Comparison of ENCODE assay signal across 13 cellular contexts in the genomic region with DNA sequence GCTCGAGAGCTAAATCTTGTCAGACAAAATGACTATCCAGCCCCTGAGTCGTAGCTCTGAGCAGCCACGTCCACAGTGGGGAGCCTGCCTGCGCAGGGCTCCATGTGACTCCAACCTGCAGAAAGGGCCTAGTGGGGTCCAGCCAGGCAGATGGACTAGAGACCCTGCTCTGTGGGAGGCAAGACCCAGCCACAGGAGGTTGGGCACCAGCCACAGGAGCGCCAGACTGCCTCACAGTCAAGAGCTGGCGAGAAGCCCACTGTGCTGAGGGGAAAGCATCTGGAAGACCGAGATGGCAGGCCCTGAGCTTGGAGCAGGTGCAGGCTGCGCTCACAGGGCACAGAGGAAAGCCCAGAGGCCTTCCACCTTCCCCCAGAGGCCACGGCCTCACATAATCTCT.
A peak's percentile ranks its signal among the peaks of the same experiment; 100 is the strongest.
DNase-seq lines count a peak whose midpoint lies in the region; ATAC-seq and TF ChIP-seq lines count a peak whose summit lies in the region.
"Had no signal": no experiment of that assay in that cellular context is flagged by ENCODE, and none has a peak within 500 bp of the region (broad histone marks: within the 10 kb centered on the region; RNA-seq: fewer than 3 reads in every experiment).

No MANE protein-coding gene starts in this region.

- no peaks in the 10 kb centered on the region for H3K9me3 ChIP-seq in BLaER1
- no peaks in the 10 kb centered on the region for H3K9me3 ChIP-seq in OCI-LY7 (ENCODE audit: low read length)
- no peaks in the 10 kb centered on the region for H3K9me3 ChIP-seq in ascending aorta
- H3K9me3 ChIP-seq: HAP-1 had no signal

- ATAC-seq in left ventricle myocardium superior (peak; percentile 75), GM21576 (IDR thresholded peaks at IDR 0.05; ENCODE audit: unreplicated experiment) (no peak)

- H3K36me3 ChIP-seq in BLaER1: no peaks in the 10 kb centered on the region
- H3K36me3 ChIP-seq in OCI-LY7 (ENCODE audit: insufficient read depth, low read length): no peaks in the 10 kb centered on the region
- no peaks in the 10 kb centered on the region for H3K36me3 ChIP-seq in ascending aorta
- H3K36me3 ChIP-seq: HAP-1 had no signal

- peak overlapping the region; percentile 32; the same call in 1 of the 2 replicates for H3K9ac ChIP-seq in BLaER1

- H3K9me2 ChIP-seq in OCI-LY7 (ENCODE audit: insufficient read depth, low read length): no peaks in the 10 kb centered on the region

- peak overlapping the region; percentile 50; the same call in 1 of the 2 replicates for H2AFZ ChIP-seq in OCI-LY7 (ENCODE audit: low read length)

- TF ChIP-seq CTCF in OCI-LY7 (conservative IDR thresholded peaks at IDR 0.05; ENCODE audit: low read length) (no peak), ascending aorta (IDR thresholded peaks at IDR 0.05) (no peak)

- H3K4me2 ChIP-seq in BLaER1 (peak overlapping the region; percentile 79), OCI-LY7 (ENCODE audit: low read length) (no peak overlapping the region)

- BruUV-seq in OCI-LY7 (replicated peaks; lab: Mats Ljungman, UMichigan): no TSS peak

- intact Hi-C loops in OCI-LY7 (cut with micrococcal nuclease; ENCODE audit: unreplicated experiment): no loop called here
- intact Hi-C loops in left ventricle myocardium superior (cut with micrococcal nuclease): no loop called here
- intact Hi-C loops in ascending aorta (cut with DNase I): no loop called here

- H3K4me1 ChIP-seq in BLaER1 (peaks cover 93% of the 10 kb centered on the region), OCI-LY7 (ENCODE audit: insufficient read depth, low read length, poor library complexity, severe bottlenecking) (peaks cover 10% of the 10 kb centered on the region), ascending aorta (no peaks in the 10 kb centered on the region)
- H3K4me1 ChIP-seq: HAP-1 had no signal

- DNase-seq in NCI-H1105 treated with DMSO at 0.1 percent for 48 hours (lab: John Stamatoyannopoulos, UW) (peak; percentile 29), OCI-LY7 (ENCODE audit: low spot score) (no peak), left ventricle myocardium superior (peak; percentile 84), ascending aorta (ENCODE audit: low spot score in 2 of 2) (no peak)
- DNase-seq in effector CD4-positive, alpha-beta T cell: no peak
- no peak for DNase-seq in stimulated activated CD4-positive, alpha-beta T cell treated with anti-CD3 and anti-CD28 coated beads, Interleukin-12 subunit alpha, Interleukin-12 subunit beta, amount 100 ng/mL, for 4 hours
- DNase-seq: activated effector memory CD4-positive, alpha-beta T cell treated with Interleukin-2 at 50 U/mL for 16 hours; NCI-H187 had no signal

- H3K79me2 ChIP-seq in OCI-LY7 (ENCODE audit: insufficient read depth, low read depth, low read length): no peaks in the 10 kb centered on the region

- POLR2A ChIA-PET in OCI-LY7 (lab: Charles Lee): interaction anchor here (1.0 to 3.0 kb wide), 5 partner anchors 13 to 37 kb away, joined by 3 to 15 read pairs (median 4); no protein-coding TSS in a partner anchor

- H3K27me3 ChIP-seq in BLaER1 (no peaks in the 10 kb centered on the region), ascending aorta (no peaks in the 10 kb centered on the region)

- H4K20me1 ChIP-seq in BLaER1 (no peaks in the 10 kb centered on the region), OCI-LY7 (ENCODE audit: insufficient read depth, low read length) (no peaks in the 10 kb centered on the region)

- H3K27ac ChIP-seq in BLaER1 (peak overlapping the region; percentile 74), OCI-LY7 (ENCODE audit: low read depth, low read length, poor library complexity, severe bottlenecking) (no peak overlapping the region), ascending aorta (no peak overlapping the region)
- H3K27ac ChIP-seq: coronary artery had no signal

- CTCF ChIA-PET in OCI-LY7 (lab: Charles Lee; ENCODE audit: unreplicated experiment): no interaction called here

- no peak overlapping the region for H3K4me3 ChIP-seq in BLaER1
- H3K4me3 ChIP-seq in OCI-LY7 (ENCODE audit: low read depth, low read length, poor library complexity, severe bottlenecking): no peak overlapping the region
- no peak overlapping the region for H3K4me3 ChIP-seq in ascending aorta
- H3K4me3 ChIP-seq: coronary artery, HAP-1, lung had no signal

Comparison
In these comparisons a context has a peak if more than half of its experiments do, and no peak if none do; other contexts are left out.
1. DNase-seq: peak in NCI-H1105 treated with DMSO at 0.1 percent for 48 hours (single experiment) and left ventricle myocardium superior (single experiment); none in OCI-LY7 (single experiment), ascending aorta (0 of 2), effector CD4-positive, alpha-beta T cell (single experiment) and stimulated activated CD4-positive, alpha-beta T cell treated with anti-CD3 and anti-CD28 coated beads, Interleukin-12 subunit alpha, Interleukin-12 subunit beta, amount 100 ng/mL, for 4 hours (single experiment).